8 cellular contexts compared by ENCODE assay signal in the genomic region with DNA sequence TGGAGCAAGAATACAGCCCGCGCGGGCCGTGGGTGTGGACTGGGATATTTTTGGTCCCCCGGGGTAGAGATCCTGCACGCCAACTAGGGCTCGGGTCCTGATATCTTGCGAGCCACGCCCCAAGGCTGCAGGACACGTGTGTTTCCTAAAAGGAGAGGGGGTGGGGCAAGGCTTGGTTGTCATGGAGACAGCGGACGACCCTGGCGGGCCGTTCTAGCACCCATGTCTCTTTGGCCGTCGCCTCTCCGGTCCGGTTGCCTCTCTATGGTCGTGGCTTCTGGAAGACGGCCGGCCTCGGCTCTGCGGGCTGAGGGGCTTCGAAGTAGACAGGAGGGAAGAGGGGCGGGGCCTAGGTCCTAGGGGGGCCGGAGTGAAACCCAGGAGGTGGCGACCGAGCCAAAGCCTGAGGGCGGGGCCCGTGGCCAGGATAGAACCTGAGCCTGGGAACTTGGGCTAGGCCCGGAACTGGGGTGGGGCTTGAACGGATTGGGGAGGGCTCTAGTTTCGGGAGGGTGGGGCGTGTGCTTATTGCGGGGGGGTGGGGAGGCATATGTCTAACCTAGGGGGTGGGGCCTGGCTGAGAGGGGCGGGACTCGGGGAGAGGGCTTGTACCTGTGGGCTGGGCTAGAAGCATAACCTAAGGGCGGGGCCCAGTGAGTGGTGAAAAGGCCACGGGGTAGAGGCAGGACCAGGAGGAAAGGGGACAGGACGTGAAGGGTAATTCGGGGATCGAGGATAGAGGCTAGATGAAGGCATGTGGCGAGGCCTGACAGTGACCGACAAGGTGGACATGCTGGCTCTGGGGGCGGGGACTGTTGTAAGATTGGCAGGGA. TPM values are rescaled to one million over a fixed set of nuclear protein-coding genes. Genes with fewer than 3 reads are reported as not detected.
DNase-seq lines count a peak whose midpoint lies in the region; ATAC-seq and TF ChIP-seq lines count a peak whose summit lies in the region.

No MANE protein-coding gene starts in this region.

- H3K4me1 Mint-ChIP-seq in type B pancreatic cell (ENCODE audit: unreplicated experiment), result peaks cover 17% of the 10 kb centered on the region

- no peaks in the 10 kb centered on the region for H3K36me3 Mint-ChIP-seq in type B pancreatic cell

- H3K27me3 Mint-ChIP-seq in type B pancreatic cell, result peaks cover 3% of the 10 kb centered on the region

- peak overlapping the region; percentile 93 for H3K27ac Mint-ChIP-seq in type B pancreatic cell

- intact Hi-C loops in heart left ventricle (cut with DNase I), result loop anchor here in 8 of 10 donors (1.0 to 10.0 kb wide), 9 partner anchors 43 to 125 kb away; a partner anchor contains a TSS
- intact Hi-C loops in posterior vena cava (cut with DNase I), result loop anchor here (5.0 to 10.0 kb wide), 2 partner anchors 72 to 945 kb away; a partner anchor contains a TSS

- H3K4me1 ChIP-seq in HEK293 (ENCODE audit: control insufficient read depth, insufficient read depth, low read length), result peaks cover 6% of the 10 kb centered on the region; the same call in 1 of the 2 replicates
- peaks cover 44% of the 10 kb centered on the region for H3K4me1 ChIP-seq in adipocyte (ENCODE audit: control insufficient read depth, insufficient read depth, low read length)
- peaks cover 0 to 51% (median 13%) of the 10 kb centered on the region in 12 donors for H3K4me1 ChIP-seq in heart left ventricle

- WGBS in heart left ventricle, 4 donors, result 0 to 1% (median 1%) methylated on average over 30 to 45 of the region's 45 CpGs

- peak overlapping the region; percentile 98 for H3K4me3 Mint-ChIP-seq in type B pancreatic cell

- peak overlapping the region; percentile 98 for H3K9ac ChIP-seq in adipocyte (ENCODE audit: low read length)

- H3K27me3 ChIP-seq in adipocyte (replicated peaks; ENCODE audit: control insufficient read depth, insufficient read depth, low read length) (no peaks in the 10 kb centered on the region), heart left ventricle (no peaks in the 10 kb centered on the region)

- TF ChIP-seq CTCF in HEK293 (tag by site-specific recombination; IDR thresholded peaks at IDR 0.05) (no peak), heart left ventricle (IDR thresholded peaks at IDR 0.05) (no peak), type B pancreatic cell (conservative IDR thresholded peaks at IDR 0.05) (no peak)

- no peaks in the 10 kb centered on the region for H3K9me3 ChIP-seq in HEK293 (ENCODE audit: control insufficient read depth, insufficient read depth, low read depth, low read length)
- H3K9me3 ChIP-seq in adipocyte (ENCODE audit: control insufficient read depth, low read length), result no peaks in the 10 kb centered on the region
- H3K9me3 ChIP-seq in heart left ventricle, result no peaks in the 10 kb centered on the region

- peak; percentile 78 to 83 (median 82) for ATAC-seq in heart left ventricle

- H3K36me3 ChIP-seq in HEK293 (ENCODE audit: control insufficient read depth in 2 of 2, insufficient read depth in 1 of 2, low read length in 2 of 2) (no peaks in the 10 kb centered on the region), adipocyte (ENCODE audit: control insufficient read depth, insufficient read depth, low read length, severe bottlenecking) (peaks cover 11% of the 10 kb centered on the region), heart left ventricle (peaks cover 0 to 11% (median 0%) of the 10 kb centered on the region in 9 donors)

- H3K27ac ChIP-seq in HEK293 (ENCODE audit: extremely low read depth, low read depth, low read length) (no peak overlapping the region), heart left ventricle (peak overlapping the region; percentile 78 to 98 (median 95))

- CTCF ChIA-PET in HEK293 (lab: Yijun Ruan, JAX), result interaction anchor here (0.8 to 5.5 kb wide), 4 partner anchors 17 to 48 kb away, joined by 4 to 53 read pairs (median 18); no protein-coding TSS in a partner anchor

- peak in 1 of 2 donors; percentile 47 for TF ChIP-seq POLR2A in heart left ventricle (IDR thresholded peaks at IDR 0.05)

- H3K9me3 Mint-ChIP-seq in type B pancreatic cell, result no peaks in the 10 kb centered on the region

- DNase-seq in GM03348 (ENCODE audit: low spot score) (peak; percentile 94), NAMALWA (ENCODE audit: low spot score) (peak; percentile 95), SW 1271 (lab: John Stamatoyannopoulos, UW) (peak; percentile 88 to 96), adipocyte (ENCODE audit: low read depth) (peak; percentile 96), heart left ventricle (peak; percentile 94 to 97 (median 96)), posterior vena cava (ENCODE audit: low spot score) (peak; percentile 97), type B pancreatic cell (ENCODE audit: extremely low spot score, unreplicated experiment) (peak; percentile 93)

- H3K4me3 ChIP-seq in HEK293 (ENCODE audit: low read depth, low read length), result peak overlapping the region; percentile 58
- peak overlapping the region; percentile 91 for H3K4me3 ChIP-seq in adipocyte (ENCODE audit: low read length)
- peak overlapping the region; percentile 62 to 97 (median 86) for H3K4me3 ChIP-seq in heart left ventricle

- POLR2A ChIA-PET in HEK293 (lab: Yijun Ruan, JAX), result interaction anchor here (0.7 to 1.4 kb wide), 4 partner anchors 50 to 361 kb away, joined by 3 to 5 read pairs (median 4); a partner anchor contains a TSS

TF ChIP-seq in HEK293, 187 proteins besides CTCF, POLR2A, EP300 and RAD21 (continues in another document):
- TF ChIP-seq ZNF426 (tag by site-specific recombination; IDR thresholded peaks at IDR 0.05) (no peak), MYNN (tag by site-specific recombination; IDR thresholded peaks at IDR 0.05; ENCODE audit: borderline replicate concordance) (no peak), ZNF76 (tag by site-specific recombination; IDR thresholded peaks at IDR 0.05; ENCODE audit: borderline replicate concordance, low read depth) (no peak), GLIS2 (tag by site-specific recombination; IDR thresholded peaks at IDR 0.05) (peak; percentile 81), ZIC2 (tag by site-specific recombination; IDR thresholded peaks at IDR 0.05) (peak; percentile 32; the same call in 1 of the 2 replicates), REPIN1 (tag by site-specific recombination; IDR thresholded peaks at IDR 0.05; ENCODE audit: low read depth) (no peak), ZNF677 (tag by site-specific recombination; IDR thresholded peaks at IDR 0.05) (no peak), ZNF792 (tag by site-specific recombination; IDR thresholded peaks at IDR 0.05) (no peak), ZFHX2 (tag by site-specific recombination; conservative IDR thresholded peaks at IDR 0.05) (peak; percentile 66), ZNF335 (tag by site-specific recombination; conservative IDR thresholded peaks at IDR 0.05) (peak; percentile 96), KLF1 (tag by site-specific recombination; IDR thresholded peaks at IDR 0.05) (peak; percentile 76)
- TF ChIP-seq, protein P1, sequence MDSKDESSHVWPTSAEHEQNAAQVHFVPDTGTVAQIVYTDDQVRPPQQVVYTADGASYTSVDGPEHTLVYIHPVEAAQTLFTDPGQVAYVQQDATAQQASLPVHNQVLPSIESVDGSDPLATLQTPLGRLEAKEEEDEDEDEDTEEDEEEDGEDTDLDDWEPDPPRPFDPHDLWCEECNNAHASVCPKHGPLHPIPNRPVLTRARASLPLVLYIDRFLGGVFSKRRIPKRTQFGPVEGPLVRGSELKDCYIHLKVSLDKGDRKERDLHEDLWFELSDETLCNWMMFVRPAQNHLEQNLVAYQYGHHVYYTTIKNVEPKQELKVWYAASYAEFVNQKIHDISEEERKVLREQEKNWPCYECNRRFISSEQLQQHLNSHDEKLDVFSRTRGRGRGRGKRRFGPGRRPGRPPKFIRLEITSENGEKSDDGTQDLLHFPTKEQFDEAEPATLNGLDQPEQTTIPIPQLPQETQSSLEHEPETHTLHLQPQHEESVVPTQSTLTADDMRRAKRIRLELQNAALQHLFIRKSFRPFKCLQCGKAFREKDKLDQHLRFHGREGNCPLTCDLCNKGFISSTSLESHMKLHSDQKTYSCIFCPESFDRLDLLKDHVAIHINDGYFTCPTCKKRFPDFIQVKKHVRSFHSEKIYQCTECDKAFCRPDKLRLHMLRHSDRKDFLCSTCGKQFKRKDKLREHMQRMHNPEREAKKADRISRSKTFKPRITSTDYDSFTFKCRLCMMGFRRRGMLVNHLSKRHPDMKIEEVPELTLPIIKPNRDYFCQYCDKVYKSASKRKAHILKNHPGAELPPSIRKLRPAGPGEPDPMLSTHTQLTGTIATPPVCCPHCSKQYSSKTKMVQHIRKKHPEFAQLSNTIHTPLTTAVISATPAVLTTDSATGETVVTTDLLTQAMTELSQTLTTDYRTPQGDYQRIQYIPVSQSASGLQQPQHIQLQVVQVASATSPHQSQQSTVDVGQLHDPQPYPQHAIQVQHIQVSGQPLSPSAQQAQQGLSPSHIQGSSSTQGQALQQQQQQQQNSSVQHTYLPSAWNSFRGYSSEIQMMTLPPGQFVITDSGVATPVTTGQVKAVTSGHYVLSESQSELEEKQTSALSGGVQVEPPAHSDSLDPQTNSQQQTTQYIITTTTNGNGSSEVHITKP (tag by site-specific recombination; IDR thresholded peaks at IDR 0.05), result peak; percentile 70

RNA-seq across cellular contexts. Expression of a gene that starts 0.7 kb away (rescaled TPM):
- total RNA-seq in heart left ventricle (10 to 100 TPM; 32.6 to 70.3 (median 52.7) TPM), posterior vena cava (10 to 100 TPM; 11.1 to 14.4 TPM), type B pancreatic cell (ENCODE audit: low replicate concordance) (12.1 and 15.5 TPM in 2 replicates)
- polyA plus RNA-seq in heart left ventricle, result 10 to 100 TPM; 22.1 to 47.6 TPM

RNA-seq across cellular contexts. Expression of a gene that starts 8.9 kb away (rescaled TPM):
- 1 to 10 TPM in 1 of 9 donors, under 1 TPM in 3, not detected in 5; 0.32 to 1.1 (median 0.57) TPM for total RNA-seq in heart left ventricle
- under 1 TPM in 1 of 2 donors, not detected in 1; 0.69 TPM for polyA plus RNA-seq in heart left ventricle
- total RNA-seq in posterior vena cava, result not detected
- not detected in 2 replicates for total RNA-seq in type B pancreatic cell (ENCODE audit: low replicate concordance)

RNA-seq across cellular contexts. Expression of a gene that starts 21.1 kb away (rescaled TPM):
- total RNA-seq in heart left ventricle (under 1 TPM in 1 of 9 donors, not detected in 8; 0.52 TPM), posterior vena cava (under 1 TPM; 0.14 to 0.46 TPM), type B pancreatic cell (ENCODE audit: low replicate concordance) (0.74 and 0.87 TPM in 2 replicates)
- polyA plus RNA-seq in heart left ventricle, result under 1 TPM in 1 of 2 donors, not detected in 1; 0.04 TPM

RNA-seq across cellular contexts. Expression of a gene that starts 41.9 kb away (rescaled TPM):
- total RNA-seq in heart left ventricle, result 10 to 100 TPM; 15.5 to 57.1 (median 27.0) TPM
- polyA plus RNA-seq in heart left ventricle, result 10 to 100 TPM; 28.8 to 45.9 TPM
- total RNA-seq in posterior vena cava, result 10 to 100 TPM; 39.8 to 48.7 TPM
- total RNA-seq in type B pancreatic cell (ENCODE audit: low replicate concordance), result 94.9 and 103 TPM in 2 replicates

RNA-seq across cellular contexts. Expression of a gene that starts 49.7 kb away (rescaled TPM):
- total RNA-seq in heart left ventricle, result 10 to 100 TPM; 11.8 to 41.5 (median 18.5) TPM
- 10 to 100 TPM; 30.7 to 46.5 TPM for polyA plus RNA-seq in heart left ventricle
- 10 to 100 TPM; 24.4 to 30.3 TPM for total RNA-seq in posterior vena cava
- total RNA-seq in type B pancreatic cell (ENCODE audit: low replicate concordance), result 32.0 and 37.7 TPM in 2 replicates
